18 cellular contexts compared by ENCODE assay signal in the genomic region with DNA sequence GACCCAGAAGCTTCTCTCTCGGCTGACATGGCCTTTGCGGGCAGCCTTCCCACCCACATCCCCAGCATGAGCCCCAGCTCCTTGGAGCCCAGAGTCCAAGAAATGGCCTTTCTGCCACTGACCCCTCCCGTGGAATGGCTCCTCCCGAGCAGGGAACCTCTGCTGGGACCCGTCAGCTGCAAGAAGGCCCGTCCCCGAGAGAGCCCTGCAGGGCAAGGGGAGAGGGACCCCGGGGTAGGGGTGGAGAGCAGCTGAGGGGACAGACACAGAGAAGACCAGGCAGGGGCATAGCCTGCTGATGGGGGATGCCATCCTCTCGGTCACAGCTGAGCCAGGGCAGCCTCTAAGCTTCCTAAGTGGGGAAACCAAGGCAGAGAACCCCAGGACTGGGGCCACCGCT. TPM values are rescaled to one million over a fixed set of nuclear protein-coding genes. Genes with fewer than 3 reads are reported as not detected.
A peak's percentile ranks its signal among the peaks of the same experiment; 100 is the strongest.
DNase-seq lines count a peak whose midpoint lies in the region; ATAC-seq and TF ChIP-seq lines count a peak whose summit lies in the region.
"Had no signal": no experiment of that assay in that cellular context is flagged by ENCODE, and none has a peak within 500 bp of the region (broad histone marks: within the 10 kb centered on the region; RNA-seq: fewer than 3 reads in every experiment).

No MANE protein-coding gene starts in this region.

- no peak for TF ChIP-seq CTCF in right atrium auricular region (IDR thresholded peaks at IDR 0.05)
- no peak for TF ChIP-seq CTCF in breast epithelium (IDR thresholded peaks at IDR 0.05)
- TF ChIP-seq CTCF in neutrophil (IDR thresholded peaks at IDR 0.05): no peak

- no peaks in the 10 kb centered on the region for H3K27me3 ChIP-seq in right atrium auricular region
- H3K27me3 ChIP-seq in breast epithelium: no peaks in the 10 kb centered on the region
- no peaks in the 10 kb centered on the region for H3K27me3 ChIP-seq in neutrophil
- H3K27me3 ChIP-seq: MG63 had no signal

- H3K36me3 ChIP-seq in right atrium auricular region (no peaks in the 10 kb centered on the region), breast epithelium (no peaks in the 10 kb centered on the region), neutrophil (no peaks in the 10 kb centered on the region)
- H3K36me3 ChIP-seq: MG63, SJSA1 had no signal

- H3K4me1 ChIP-seq in right atrium auricular region (peaks cover 0 to 7% of the 10 kb centered on the region in 2 donors), breast epithelium (peaks cover 8 to 22% of the 10 kb centered on the region in 2 donors), neutrophil (ENCODE audit: control insufficient read depth in 1 of 2, insufficient read depth in 1 of 2, low read depth in 1 of 2, low read length in 1 of 2) (peaks cover 64 to 74% of the 10 kb centered on the region in 2 experiments)

- intact Hi-C loops in left ventricle myocardium superior (cut with micrococcal nuclease): no loop called here
- intact Hi-C loops in breast epithelium (cut with DNase I; ENCODE audit: low total_unique reads): loop anchor here (5.0 kb wide), 1 partner anchor 620 kb away; no protein-coding TSS in a partner anchor

- ATAC-seq in left ventricle myocardium superior: no peak
- ATAC-seq in GM21381 (IDR thresholded peaks at IDR 0.05; ENCODE audit: unreplicated experiment): no peak
- ATAC-seq: PC-3 had no signal

- H3K27ac ChIP-seq in right atrium auricular region (no peak overlapping the region), breast epithelium (peak overlapping the region; percentile 68 to 78), neutrophil (peak overlapping the region; percentile 97)
- H3K27ac ChIP-seq: SJSA1 had no signal

- H3K9me3 ChIP-seq in right atrium auricular region (no peaks in the 10 kb centered on the region), breast epithelium (peaks cover 0 to 5% of the 10 kb centered on the region in 2 donors), neutrophil (no peaks in the 10 kb centered on the region)

- H3K4me3 ChIP-seq in right atrium auricular region: no peak overlapping the region
- no peak overlapping the region for H3K4me3 ChIP-seq in breast epithelium
- H3K4me3 ChIP-seq in neutrophil (ENCODE audit: low read depth in 1 of 2, low read length in 1 of 2): peak overlapping the region in 1 of 2 experiments; percentile 12
- H3K4me3 ChIP-seq: MG63, SJSA1 had no signal

- DNase-seq in left ventricle myocardium superior (peak; percentile 19), right atrium auricular region (ENCODE audit: low spot score) (no peak), breast epithelium (ENCODE audit: low spot score in 2 of 2) (no peak), DMS79 treated with DMSO at 0.1 percent for 48 hours (lab: John Stamatoyannopoulos, UW) (no peak), superior temporal gyrus (ENCODE audit: extremely low spot score) (no peak)
- no peak for DNase-seq in activated CD4-positive, CD25-positive, alpha-beta regulatory T cell (lab: John Stamatoyannopoulos, UW)
- DNase-seq: CD4-positive, alpha-beta memory T cell; Karpas-422; NCI-H1048; NCI-H1436; NCI-H2029 treated with DMSO at 0.1 percent for 48 hours; NCI-H2171; NCI-H526; PC-3 had no signal

- no peak for TF ChIP-seq POLR2A in breast epithelium (IDR thresholded peaks at IDR 0.05)

RNA-seq across cellular contexts. Expression of gene NOTCH1, which starts 11.2 kb away (rescaled TPM):
- total RNA-seq in left ventricle myocardium superior (15.4 TPM), right atrium auricular region (10 to 100 TPM; 14.2 to 39.7 TPM), breast epithelium (10 to 100 TPM; 12.6 to 33.8 (median 21.1) TPM)

Comparison
In these comparisons a context has a peak if more than half of its experiments do, and no peak if none do; other contexts are left out.
1. H3K27ac ChIP-seq: peak in breast epithelium (2 of 2) and neutrophil (single experiment); none in right atrium auricular region (0 of 2).